In the genomic region with DNA sequence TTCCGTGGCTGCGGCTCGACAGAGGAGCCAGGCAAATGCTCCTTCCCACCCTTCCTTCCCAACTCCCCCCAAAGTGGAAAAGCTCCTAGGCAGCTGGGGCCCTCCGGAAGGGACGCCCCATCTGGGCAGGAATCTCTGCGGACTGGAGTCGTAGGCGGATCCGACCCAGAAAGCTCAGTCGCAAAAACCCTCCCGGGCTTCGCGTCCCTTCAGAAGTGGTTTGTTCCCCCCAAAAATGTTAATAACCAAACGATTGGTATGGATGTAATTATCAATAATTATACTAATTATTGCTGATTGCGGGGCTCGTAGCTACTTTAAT, we compare ENCODE assay signal across 9 cellular contexts. TPM values are rescaled to one million over a fixed set of nuclear protein-coding genes. Genes with fewer than 3 reads are reported as not detected.
DNase-seq lines count a peak whose midpoint lies in the region; ATAC-seq, FAIRE-seq and TF ChIP-seq lines count a peak whose summit lies in the region.
"Had no signal": no experiment of that assay in that cellular context is flagged by ENCODE, and none has a peak within 500 bp of the region (broad histone marks: within the 10 kb centered on the region; RNA-seq: fewer than 3 reads in every experiment).

No MANE protein-coding gene starts in this region.

- H3K4me3 Mint-ChIP-seq in activated naive CD4-positive, alpha-beta T cell treated with anti-CD3 and anti-CD28 coated beads, Interleukin-2, amount 10 ng/mL, durations not matched to agents 7 days and 5 days = peak overlapping the region; percentile 63

- TF ChIP-seq CTCF in ascending aorta (IDR thresholded peaks at IDR 0.05) = no peak
- no peak for TF ChIP-seq CTCF in HepG2 (CRISPR knock-in tag; IDR thresholded peaks at IDR 0.05)
- no peak for TF ChIP-seq CTCF in transverse colon (IDR thresholded peaks at IDR 0.05)

- peaks cover 85% of the 10 kb centered on the region for H3K27me3 Mint-ChIP-seq in activated naive CD4-positive, alpha-beta T cell treated with anti-CD3 and anti-CD28 coated beads, Interleukin-2, amount 10 ng/mL, durations not matched to agents 7 days and 5 days

- H3K36me3 Mint-ChIP-seq in activated naive CD4-positive, alpha-beta T cell treated with anti-CD3 and anti-CD28 coated beads, Interleukin-2, amount 10 ng/mL, durations not matched to agents 7 days and 5 days = peaks cover 1% of the 10 kb centered on the region

- H2AFZ ChIP-seq in HepG2 (ENCODE audit: low read length) = no peak overlapping the region

- H3K9me3 ChIP-seq in ascending aorta (no peaks in the 10 kb centered on the region), HepG2 (ENCODE audit: low read length) (no peaks in the 10 kb centered on the region), transverse colon (no peaks in the 10 kb centered on the region)

- TF ChIP-seq POLR2A in HepG2 (IDR thresholded peaks at IDR 0.05; ENCODE audit: insufficient read depth in 1 of 2, low read depth in 2 of 2, low read length in 2 of 2) (no peak), transverse colon (IDR thresholded peaks at IDR 0.05) (no peak), GM18505 (IDR thresholded peaks at IDR 0.05; ENCODE audit: borderline replicate concordance, extremely low read depth, insufficient read depth, insufficient read length) (no peak)

- TF ChIP-seq EP300 in HepG2 (IDR thresholded peaks at IDR 0.05; ENCODE audit: low read depth in 2 of 2, low read length in 2 of 2) (no peak), HepG2 (CRISPR knock-in tag; IDR thresholded peaks at IDR 0.05; ENCODE audit: borderline replicate concordance) (no peak), transverse colon (IDR thresholded peaks at IDR 0.05; ENCODE audit: low read depth) (no peak)

- H3K4me2 ChIP-seq in HepG2 (ENCODE audit: low read depth, low read length) = peak overlapping the region; percentile 85

- peaks cover 10 to 32% of the 10 kb centered on the region in 2 donors for H3K4me1 ChIP-seq in ascending aorta
- H3K4me1 ChIP-seq in HepG2 (ENCODE audit: insufficient read depth, low read length) = peaks cover 54% of the 10 kb centered on the region
- peaks cover 29 to 59% (median 51%) of the 10 kb centered on the region in 4 donors for H3K4me1 ChIP-seq in transverse colon

- no peak for FAIRE-seq in HepG2 (lab: Jason Lieb, UNC)

- no peak for DNase-seq in activated naive CD4-positive, alpha-beta T cell treated with anti-CD3 and anti-CD28 coated beads, Interleukin-2, amount 10 ng/mL, durations not matched to agents 7 days and 5 days
- no peak for DNase-seq in activated naive CD4-positive, alpha-beta T cell treated with anti-CD3 and anti-CD28 coated beads, Interleukin-2, amount 50 U/mL, for 16 hours
- DNase-seq in ascending aorta (ENCODE audit: low spot score in 2 of 2) = no peak
- DNase-seq in HepG2 (ENCODE audit: low spot score) = no peak
- DNase-seq in transverse colon = no peak
- DNase-seq: GF-D8 had no signal

- POLR2A ChIA-PET in HepG2 (lab: Yijun Ruan, JAX) = no interaction called here

- no peaks in the 10 kb centered on the region for H3K36me3 ChIP-seq in ascending aorta
- H3K36me3 ChIP-seq in HepG2 (replicated peaks in 1 of 2; ENCODE audit: control insufficient read depth in 1 of 2, insufficient read depth in 2 of 2, low read length in 2 of 2) = no peaks in the 10 kb centered on the region
- H3K36me3 ChIP-seq in transverse colon = no peaks in the 10 kb centered on the region

- H4K20me1 ChIP-seq in HepG2 (ENCODE audit: insufficient read depth, low read length) = no peaks in the 10 kb centered on the region

- no peak overlapping the region; the same call in 1 of the 2 replicates for H3K9ac ChIP-seq in HepG2 (ENCODE audit: insufficient read depth, low read depth, low read length)

- H3K79me2 ChIP-seq in HepG2 (ENCODE audit: insufficient read depth, low read length) = no peaks in the 10 kb centered on the region

- no TSS peak for BruUV-seq in HepG2 (replicated peaks; lab: Mats Ljungman, UMichigan)

- H3K4me3 ChIP-seq in ascending aorta (peak overlapping the region; percentile 38 to 56), HepG2 (replicated peaks in 1 of 3; ENCODE audit: insufficient read depth in 1 of 3, low read depth in 2 of 3, low read length in 3 of 3) (peak overlapping the region; percentile 36 to 77 (median 38); a peak in 4 of 6 replicates), transverse colon (peak overlapping the region; percentile 5 to 41 (median 23))

- no peak for ATAC-seq in HepG2
- ATAC-seq in GM18498 (IDR thresholded peaks at IDR 0.05; ENCODE audit: unreplicated experiment) = no peak
- ATAC-seq in GM18505 (IDR thresholded peaks at IDR 0.05; ENCODE audit: unreplicated experiment) = no peak
- no peak for ATAC-seq in HG02981 (IDR thresholded peaks at IDR 0.05; ENCODE audit: unreplicated experiment)

- in situ Hi-C loops in HepG2 (cut with HindIII; ENCODE audit: extremely low pct_ligation_motif_present, low pct_unique_long_range_greater_than_20kb) (loop anchor here (5.0 to 10.0 kb wide), 2 partner anchors 379 to 891 kb away; no protein-coding TSS in a partner anchor), transverse colon (cut with MboI; ENCODE audit: low pct_ligation_motif_present in 1 of 4, low pct_unique_long_range_greater_than_20kb in 1 of 4, low sequenced_read_pairs in 3 of 4) (loop anchor here (10.0 to 25.0 kb wide), 5 partner anchors 321 to 899 kb away; no protein-coding TSS in a partner anchor)

- CTCF ChIA-PET in activated naive CD4-positive, alpha-beta T cell treated with anti-CD3 and anti-CD28 coated beads, Interleukin-2, amount 10 ng/mL, durations not matched to agents 7 days and 5 days (lab: Charles Lee) = interaction anchor here (0.9 to 4.2 kb wide), 8 partner anchors 12 to 890 kb away, joined by 3 to 35 read pairs (median 6); a partner anchor contains a TSS
- CTCF ChIA-PET in HepG2 (lab: Yijun Ruan, JAX; ENCODE audit: low intra/inter-chr PET ratio, low total read pairs) = interaction anchor here (1.4 to 4.5 kb wide), 2 partner anchors 377 to 380 kb away, joined by 4 to 50 read pairs; no protein-coding TSS in a partner anchor

- peaks cover 58% of the 10 kb centered on the region for H3K4me1 Mint-ChIP-seq in activated naive CD4-positive, alpha-beta T cell treated with anti-CD3 and anti-CD28 coated beads, Interleukin-2, amount 10 ng/mL, durations not matched to agents 7 days and 5 days

- no peak overlapping the region for H3K27ac ChIP-seq in ascending aorta
- no peak overlapping the region for H3K27ac ChIP-seq in HepG2 (ENCODE audit: extremely low read length, insufficient read depth, low read length)
- no peak overlapping the region for H3K27ac ChIP-seq in transverse colon

- intact Hi-C loops in ascending aorta (cut with DNase I) (loop anchor here (5.0 to 10.0 kb wide), 2 partner anchors 379 to 891 kb away; no protein-coding TSS in a partner anchor), HepG2 (cut with micrococcal nuclease; ENCODE audit: unreplicated experiment) (loop anchor here (1.0 to 5.0 kb wide), 3 partner anchors 294 to 529 kb away; a partner anchor contains a TSS), transverse colon (cut with DNase I; ENCODE audit: low total_unique reads) (loop anchor here (10.0 kb wide), 1 partner anchor 371 kb away; no protein-coding TSS in a partner anchor)

- H3K27ac Mint-ChIP-seq in activated naive CD4-positive, alpha-beta T cell treated with anti-CD3 and anti-CD28 coated beads, Interleukin-2, amount 10 ng/mL, durations not matched to agents 7 days and 5 days = no peak overlapping the region

- 25% methylated on average over 16 of the region's 16 CpGs for WGBS in HepG2 (ENCODE audit: low lambda C conversion rate)
- 0 to 13% methylated on average over 3 to 16 of the region's 16 CpGs for WGBS in transverse colon (ENCODE audit: low coverage in 1 of 2), 2 donors

- no peak for TF ChIP-seq RAD21 in HepG2 (CRISPR knock-in tag; IDR thresholded peaks at IDR 0.05)

- H3K9me3 Mint-ChIP-seq in activated naive CD4-positive, alpha-beta T cell treated with anti-CD3 and anti-CD28 coated beads, Interleukin-2, amount 10 ng/mL, durations not matched to agents 7 days and 5 days = no peaks in the 10 kb centered on the region

- H3K27me3 ChIP-seq in ascending aorta (peaks cover 26% of the 10 kb centered on the region), HepG2 (ENCODE audit: control insufficient read depth in 1 of 2, insufficient read depth in 2 of 2, low read length in 2 of 2) (peaks cover 5 to 46% of the 10 kb centered on the region in 2 experiments), transverse colon (peaks cover 52% of the 10 kb centered on the region)

RNA-seq across cellular contexts. Expression of a gene that starts 3.8 kb away (rescaled TPM):
- total RNA-seq in ascending aorta (not detected), HepG2 (2016; rRNA removed; fragmentation: Illumina TruSeq; extraction: Trizol) (under 0.01 TPM in 1 of 2 replicates, not detected in the other), transverse colon (not detected)
- under 0.01 TPM in 2 replicates for total RNA-seq in HepG2 (2016; cell fraction: cytosol; rRNA removed; fragmentation: Illumina TruSeq; extraction: Trizol; ENCODE audit: low read depth)
- under 0.01 TPM in 1 of 2 replicates, not detected in the other for total RNA-seq in HepG2 (2016; cell fraction: insoluble cytoplasmic fraction; rRNA removed; fragmentation: Illumina TruSeq; extraction: Trizol)
- total RNA-seq in HepG2 (2016; cell fraction: membrane; rRNA removed; fragmentation: Illumina TruSeq; extraction: Trizol) = under 0.01 TPM in 1 of 2 replicates, not detected in the other
- not detected in 2 replicates for total RNA-seq in HepG2 (2016; cell fraction: nucleus; rRNA removed; fragmentation: Illumina TruSeq; extraction: Trizol)
- polyA plus RNA-seq in HepG2 (2011; rRNA removed) = not detected in 2 replicates
- not detected in 2 replicates for polyA plus RNA-seq in HepG2 (2011; cell fraction: cytosol; rRNA removed)
- not detected in 2 replicates for polyA plus RNA-seq in HepG2 (2011; cell fraction: nucleus; rRNA removed)
- polyA plus RNA-seq in HepG2 (2012) = not detected in 2 replicates
- polyA plus RNA-seq in HepG2 (2016; cell fraction: cytosol; fragmentation: Illumina TruSeq; extraction: Trizol; ENCODE audit: low read depth) = not detected in 2 replicates
- polyA plus RNA-seq in HepG2 (2016; cell fraction: insoluble cytoplasmic fraction; fragmentation: Illumina TruSeq; extraction: Trizol; ENCODE audit: low read depth) = not detected in 2 replicates
- not detected in 2 replicates for polyA plus RNA-seq in HepG2 (2016; cell fraction: membrane; fragmentation: Illumina TruSeq; extraction: Trizol; ENCODE audit: low read depth)
- not detected in 2 replicates for polyA plus RNA-seq in HepG2 (2016; cell fraction: nucleus; fragmentation: Illumina TruSeq; extraction: Trizol; ENCODE audit: insufficient read depth, low read depth)
- under 0.01 TPM in 1 of 2 replicates, not detected in the other for polyA minus RNA-seq in HepG2 (2011; rRNA and poly(A)+ RNA removed; ENCODE audit: low replicate concordance)
- under 0.01 TPM in 1 of 2 replicates, not detected in the other for polyA minus RNA-seq in HepG2 (2011; cell fraction: cytosol; rRNA and poly(A)+ RNA removed)
- not detected in 2 replicates for polyA minus RNA-seq in HepG2 (2011; cell fraction: nucleus; rRNA and poly(A)+ RNA removed)

RNA-seq across cellular contexts. Expression of a gene that starts 10.8 kb away (rescaled TPM):
- total RNA-seq in ascending aorta (not detected), HepG2 (2016; rRNA removed; fragmentation: Illumina TruSeq; extraction: Trizol) (0.09 and 0.10 TPM in 2 replicates), transverse colon (under 1 TPM in 2 of 4 donors, not detected in 2; 0.27 to 0.79 TPM)
- 0.10 TPM in 1 of 2 replicates, not detected in the other for total RNA-seq in HepG2 (2016; cell fraction: cytosol; rRNA removed; fragmentation: Illumina TruSeq; extraction: Trizol; ENCODE audit: low read depth)
- 0.09 TPM in 1 of 2 replicates, not detected in the other for total RNA-seq in HepG2 (2016; cell fraction: insoluble cytoplasmic fraction; rRNA removed; fragmentation: Illumina TruSeq; extraction: Trizol)
- total RNA-seq in HepG2 (2016; cell fraction: membrane; rRNA removed; fragmentation: Illumina TruSeq; extraction: Trizol) = not detected in 2 replicates
- 0.25 TPM in 1 of 2 replicates, not detected in the other for total RNA-seq in HepG2 (2016; cell fraction: nucleus; rRNA removed; fragmentation: Illumina TruSeq; extraction: Trizol)
- polyA plus RNA-seq in HepG2 (2011; rRNA removed) = 0.11 and 0.14 TPM in 2 replicates
- 0.04 and 0.09 TPM in 2 replicates for polyA plus RNA-seq in HepG2 (2011; cell fraction: cytosol; rRNA removed)
- 0.96 and 1.0 TPM in 2 replicates for polyA plus RNA-seq in HepG2 (2011; cell fraction: nucleus; rRNA removed)
- 0.27 and 0.28 TPM in 2 replicates for polyA plus RNA-seq in HepG2 (2012)
- not detected in 2 replicates for polyA plus RNA-seq in HepG2 (2016; cell fraction: cytosol; fragmentation: Illumina TruSeq; extraction: Trizol; ENCODE audit: low read depth)
- polyA plus RNA-seq in HepG2 (2016; cell fraction: insoluble cytoplasmic fraction; fragmentation: Illumina TruSeq; extraction: Trizol; ENCODE audit: low read depth) = 0.05 and 0.14 TPM in 2 replicates
- polyA plus RNA-seq in HepG2 (2016; cell fraction: membrane; fragmentation: Illumina TruSeq; extraction: Trizol; ENCODE audit: low read depth) = not detected in 2 replicates
- 0.35 and 0.36 TPM in 2 replicates for polyA plus RNA-seq in HepG2 (2016; cell fraction: nucleus; fragmentation: Illumina TruSeq; extraction: Trizol; ENCODE audit: insufficient read depth, low read depth)
- 0.28 and 0.80 TPM in 2 replicates for polyA minus RNA-seq in HepG2 (2011; rRNA and poly(A)+ RNA removed; ENCODE audit: low replicate concordance)
- not detected in 2 replicates for polyA minus RNA-seq in HepG2 (2011; cell fraction: cytosol; rRNA and poly(A)+ RNA removed)
- polyA minus RNA-seq in HepG2 (2011; cell fraction: nucleus; rRNA and poly(A)+ RNA removed) = 0.75 and 0.90 TPM in 2 replicates
